23 cellular contexts compared by ENCODE assay signal in genomic region chr15:79724804-79725203, GRCh38.
"Had no signal": no experiment of that assay in that cellular context is flagged by ENCODE, and none has a peak within 500 bp of the region (broad histone marks: within the 10 kb centered on the region; RNA-seq: fewer than 3 reads in every experiment).

No MANE protein-coding gene starts in this region.

- H3K27me3 ChIP-seq: cardiac muscle cell, tibial nerve, uterus had no signal

- H3K27ac ChIP-seq: cardiac muscle cell, esophagus muscularis mucosa, gastroesophageal sphincter, heart left ventricle, tibial nerve, uterus had no signal

- H3K4me1 ChIP-seq: esophagus muscularis mucosa, gastroesophageal sphincter, heart left ventricle, tibial nerve, uterus had no signal

- DNase-seq: activated CD4-positive, alpha-beta T cell treated with anti-CD3 and anti-CD28 coated beads, Interleukin-2, amount 10 ng/mL, durations not matched to agents 24 days and 14 days; activated CD8-positive, alpha-beta T cell treated with anti-CD3 and anti-CD28 coated beads for 36 hours; activated naive CD4-positive, alpha-beta T cell; activated naive CD8-positive, alpha-beta T cell treated with anti-CD3 and anti-CD28 coated beads, Interleukin-2, amount 10 ng/mL, durations not matched to agents 7 days and 5 days; activated T-cell treated with anti-CD3 and anti-CD28 coated beads, Interleukin-2, amount 50 U/mL, for 1 hour; amygdala; effector CD8-positive, alpha-beta T cell; heart left ventricle; kidney; nephron progenitor cell; nucleus accumbens; posterior cingulate gyrus; stimulated activated CD4-positive, alpha-beta T cell treated with anti-CD3 and anti-CD28 coated beads, Interleukin-12 subunit alpha, Interleukin-12 subunit beta, amount 100 ng/mL, for 4 hours; stimulated activated CD4-positive, alpha-beta T cell treated with anti-CD3 and anti-CD28 coated beads, Interleukin-1b, Interleukin-23, amount 100 ng/mL, for 48 hours; uterus had no signal

- H3K9me3 ChIP-seq: esophagus muscularis mucosa, heart left ventricle, uterus had no signal

- H3K36me3 ChIP-seq: cardiac muscle cell, esophagus muscularis mucosa, gastroesophageal sphincter, heart left ventricle, tibial nerve, uterus had no signal

- FAIRE-seq: endothelial cell of umbilical vein, kidney, TTC549 had no signal

- ATAC-seq: activated CD8-positive, alpha-beta T cell treated with anti-CD3 and anti-CD28 coated beads for 36 hours; activated T-helper 17 cell treated with anti-CD3 and anti-CD28 coated beads, Interleukin-2, amount 50 U/mL, for 72 hours; gastroesophageal sphincter; heart left ventricle; left lobe of liver had no signal

- H3K4me3 ChIP-seq: cardiac muscle cell, esophagus muscularis mucosa, gastroesophageal sphincter, heart left ventricle, tibial nerve, uterus had no signal
